ENCODE assay signal across 12 cellular contexts in the genomic region with DNA sequence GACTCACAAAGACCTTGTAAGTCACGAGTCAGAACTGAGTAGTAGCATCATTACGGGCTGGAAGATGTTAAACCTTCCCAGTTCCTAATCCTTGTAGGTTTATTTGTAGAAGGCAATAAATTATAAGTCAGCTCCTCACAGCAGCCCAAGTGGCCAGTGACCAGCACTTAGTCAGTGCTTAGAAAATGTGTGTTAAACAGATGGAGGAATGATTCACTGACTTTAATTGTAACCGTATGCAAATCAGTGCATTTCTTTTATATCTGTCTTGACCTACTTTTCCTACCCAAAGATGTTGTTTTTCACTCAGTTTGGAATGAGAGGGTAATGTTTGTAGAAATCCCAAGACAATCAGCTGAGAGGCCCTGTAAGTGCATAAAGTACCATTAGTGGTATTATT. TPM values are rescaled to one million over a fixed set of nuclear protein-coding genes. Genes with fewer than 3 reads are reported as not detected.
DNase-seq lines count a peak whose midpoint lies in the region; TF ChIP-seq lines count a peak whose summit lies in the region.
"Had no signal": no experiment of that assay in that cellular context is flagged by ENCODE, and none has a peak within 500 bp of the region (broad histone marks: within the 10 kb centered on the region; RNA-seq: fewer than 3 reads in every experiment).

No MANE protein-coding gene starts in this region.

- POLR2A ChIA-PET in RWPE1 (lab: Yijun Ruan, JAX; ENCODE audit: low non-redundant PET), result no interaction called here

- DNase-seq in GM04503 (ENCODE audit: low read depth) (peak; percentile 95), WERI-Rb-1 (no peak), fibroblast of the conjunctiva (ENCODE audit: low read depth) (peak; percentile 82), skeletal muscle cell (ENCODE audit: low read depth) (peak; percentile 93), RWPE1 (ENCODE audit: low spot score) (no peak), UCSD-AML1 (lab: John Stamatoyannopoulos, UW; ENCODE audit: unreplicated experiment) (no peak), BE2C (no peak), foreskin melanocyte (no peak)
- DNase-seq: activated T-cell treated with anti-CD3 and anti-CD28 coated beads, Interleukin-2, amount 50 U/mL, for 1 hour; colonic mucosa; NCI-H748 treated with DMSO at 0.1 percent for 48 hours; T-helper 9 cell had no signal

- TF ChIP-seq CTCF in WERI-Rb-1 (IDR thresholded peaks at IDR 0.05; ENCODE audit: low read depth, low read length), result no peak
- TF ChIP-seq CTCF in RWPE1 (conservative IDR thresholded peaks at IDR 0.05; ENCODE audit: low read depth), result no peak
- no peak for TF ChIP-seq CTCF in BE2C (IDR thresholded peaks at IDR 0.05; ENCODE audit: low read depth, low read length)

- H3K4me3 ChIP-seq in WERI-Rb-1 (ENCODE audit: low read depth, low read length), result no peak overlapping the region
- no peak overlapping the region for H3K4me3 ChIP-seq in skeletal muscle cell (ENCODE audit: low read depth, low read length)
- no peak overlapping the region for H3K4me3 ChIP-seq in BE2C (ENCODE audit: low read depth, low read length)
- H3K4me3 ChIP-seq: colonic mucosa had no signal

- H3K27me3 ChIP-seq in WERI-Rb-1 (ENCODE audit: insufficient read depth, low read depth, severe bottlenecking) (no peaks in the 10 kb centered on the region), BE2C (no peaks in the 10 kb centered on the region)
- H3K27me3 ChIP-seq: colonic mucosa had no signal

- no peaks in the 10 kb centered on the region for H3K9me3 ChIP-seq in WERI-Rb-1 (ENCODE audit: severe bottlenecking)
- no peaks in the 10 kb centered on the region for H3K9me3 ChIP-seq in BE2C
- H3K9me3 ChIP-seq: colonic mucosa had no signal

- peak overlapping the region; percentile 71 for H3K27ac ChIP-seq in WERI-Rb-1
- no peak overlapping the region for H3K27ac ChIP-seq in RWPE1
- H3K27ac ChIP-seq: colonic mucosa had no signal

- peaks cover 64% of the 10 kb centered on the region for H3K36me3 ChIP-seq in WERI-Rb-1
- H3K36me3 ChIP-seq in BE2C, result peaks cover 47% of the 10 kb centered on the region
- H3K36me3 ChIP-seq: colonic mucosa had no signal

- H3K4me1 ChIP-seq in BE2C, result peaks cover 42% of the 10 kb centered on the region
- H3K4me1 ChIP-seq: colonic mucosa had no signal

- CTCF ChIA-PET in RWPE1 (lab: Yijun Ruan, JAX), result interaction anchor here (0.6 to 1.0 kb wide), 2 partner anchors 10 to 35 kb away, joined by 3 read pairs; no protein-coding TSS in a partner anchor

RNA-seq across cellular contexts. Expression of a gene that starts 49.6 kb away (rescaled TPM):
- polyA plus RNA-seq in BE2C (2012; ENCODE audit: insufficient read depth, insufficient read length, low read depth), result 127 TPM

Comparison
In these comparisons a context has a peak if more than half of its experiments do, and no peak if none do; other contexts are left out.
1. DNase-seq: peak in GM04503 (single experiment), fibroblast of the conjunctiva (single experiment) and skeletal muscle cell (single experiment); none in WERI-Rb-1 (single experiment), RWPE1 (single experiment), UCSD-AML1 (single experiment), BE2C (single experiment) and foreskin melanocyte (single experiment).